Comparison of ENCODE assay signal across 25 cellular contexts in the genomic region with DNA sequence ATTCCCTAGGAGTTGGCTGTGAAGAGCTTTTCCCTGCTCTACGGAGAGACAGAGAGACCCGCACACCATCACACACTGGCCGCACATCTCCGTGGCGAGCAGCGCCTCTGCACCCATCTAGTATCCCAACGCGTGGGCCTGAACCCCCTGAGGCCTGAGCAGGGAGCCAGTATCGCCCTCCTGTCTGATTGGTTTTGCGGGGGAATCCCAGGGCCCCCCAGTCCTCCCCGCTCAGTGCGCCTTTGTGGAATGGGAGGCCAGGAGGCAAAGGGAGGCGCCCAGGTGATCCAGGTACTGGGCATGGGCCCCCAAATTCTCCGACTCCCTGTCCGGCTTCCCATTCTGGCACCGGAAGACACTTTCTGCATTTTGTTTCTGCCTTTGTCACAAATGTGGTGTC.
"Had no signal": no experiment of that assay in that cellular context is flagged by ENCODE, and none has a peak within 500 bp of the region (broad histone marks: within the 10 kb centered on the region; RNA-seq: fewer than 3 reads in every experiment).

No MANE protein-coding gene starts in this region.

- H3K4me3 ChIP-seq: adrenal gland, body of pancreas, esophagus squamous epithelium, gastroesophageal sphincter had no signal

- H3K4me1 ChIP-seq: adrenal gland, body of pancreas, esophagus squamous epithelium, gastroesophageal sphincter had no signal

- H3K36me3 ChIP-seq: adrenal gland, esophagus squamous epithelium, gastroesophageal sphincter had no signal

- H3K27me3 ChIP-seq: adrenal gland, body of pancreas, esophagus squamous epithelium had no signal

- DNase-seq: activated CD4-positive, alpha-beta memory T cell treated with anti-CD3 and anti-CD28 coated beads, Interleukin-2, amount 10 ng/mL, durations not matched to agents 7 days and 5 days; activated CD4-positive, alpha-beta T cell treated with anti-CD3 and anti-CD28 coated beads for 36 hours; activated CD4-positive, alpha-beta T cell treated with anti-CD3 and anti-CD28 coated beads, Interleukin-2, amount 10 ng/mL, durations not matched to agents 24 days and 14 days; activated CD4-positive, alpha-beta T cell treated with anti-CD3 and anti-CD28 coated beads, Interleukin-2, amount 50 U/mL, for 4 hours; activated CD4-positive, CD25-positive, alpha-beta regulatory T cell; activated CD4-positive, CD25-positive, alpha-beta regulatory T cell treated with anti-CD3 and anti-CD28 coated beads, Interleukin-2, amount 50 U/mL, for 72 hours; activated CD8-positive, alpha-beta memory T cell treated with anti-CD3 and anti-CD28 coated beads, Interleukin-2, amount 50 U/mL, for 48 hours; activated naive CD4-positive, alpha-beta T cell treated with anti-CD3 and anti-CD28 coated beads for 36 hours; activated naive CD8-positive, alpha-beta T cell treated with anti-CD3 and anti-CD28 coated beads for 36 hours; activated naive CD8-positive, alpha-beta T cell treated with anti-CD3 and anti-CD28 coated beads, Interleukin-2, amount 50 U/mL, for 24 hours; activated T-cell treated with anti-CD3 and anti-CD28 coated beads for 4 hours; activated T-cell treated with anti-CD3 and anti-CD28 coated beads, Interleukin-2, amount 50 U/mL, for 24 hours; activated T-cell treated with anti-CD3 and anti-CD28 coated beads, Interleukin-2, amount 50 U/mL, for 72 hours; adrenal gland; aorta; body of pancreas; caudate nucleus; effector CD8-positive, alpha-beta T cell; esophagus squamous epithelium; foreskin melanocyte; T-helper 1 cell; T-helper 17 cell; T1000 had no signal

- H3K9me3 ChIP-seq: adrenal gland, body of pancreas, esophagus squamous epithelium, gastroesophageal sphincter had no signal

- H3K27ac ChIP-seq: adrenal gland, body of pancreas, epithelial cell of prostate, esophagus squamous epithelium, gastroesophageal sphincter had no signal
